In the genomic region with DNA sequence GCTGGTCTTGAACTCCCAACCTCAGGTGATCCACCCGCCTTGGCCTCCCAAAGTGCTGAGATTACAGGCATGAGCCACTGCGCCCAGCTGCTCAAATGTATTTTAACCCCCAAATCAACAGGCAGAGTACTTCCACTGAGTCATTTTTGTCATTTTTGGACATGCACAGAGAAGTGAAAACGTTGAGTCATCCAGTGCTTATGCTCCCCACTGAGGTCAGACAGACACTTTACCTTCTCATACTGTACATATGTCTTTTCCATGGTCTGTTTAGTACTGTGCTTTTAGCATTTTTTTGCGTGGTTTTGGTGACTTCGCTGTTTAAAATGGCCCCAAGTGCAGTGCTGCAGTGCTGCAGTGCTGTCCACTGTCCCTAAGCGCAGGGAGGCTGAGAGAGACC, we compare ENCODE assay signal across 8 cellular contexts.
DNase-seq lines count a peak whose midpoint lies in the region; ATAC-seq and TF ChIP-seq lines count a peak whose summit lies in the region.
"Not testable (repeated sequence)": the region's sequence is repeated elsewhere in the genome, so short reads cannot be mapped to it uniquely, and the experiment has no call there.

No MANE protein-coding gene starts in this region.

- H3K4me1 Mint-ChIP-seq in memory B cell: peaks cover 11% of the 10 kb centered on the region

- not testable (repeated sequence) for H3K27ac ChIP-seq in AG04450 (ENCODE audit: low read depth, low read length)

- not testable (repeated sequence) for H3K9me3 Mint-ChIP-seq in memory B cell

- H3K36me3 Mint-ChIP-seq in memory B cell: not testable (repeated sequence)

- ATAC-seq in GM18519 (IDR thresholded peaks at IDR 0.05; ENCODE audit: low FRiP score, unreplicated experiment): peak; percentile 86
- ATAC-seq in GM21390 (IDR thresholded peaks at IDR 0.05; ENCODE audit: unreplicated experiment): peak; percentile 84
- ATAC-seq in HG02884 (IDR thresholded peaks at IDR 0.05; ENCODE audit: unreplicated experiment): peak; percentile 89
- ATAC-seq in HG03521 (IDR thresholded peaks at IDR 0.05; ENCODE audit: unreplicated experiment): peak; percentile 88
- peak; percentile 15 for ATAC-seq in memory B cell (ENCODE audit: low read depth)

- H3K4me3 ChIP-seq in AG04450 (ENCODE audit: low read depth, low read length); adipocyte (ENCODE audit: low read length): not testable (repeated sequence)

- POLR2A ChIA-PET in AG04450 (lab: Yijun Ruan, JAX): not testable (repeated sequence)

- H3K27me3 ChIP-seq in AG04450 (ENCODE audit: control insufficient read depth, insufficient read depth, low read length); adipocyte (replicated peaks; ENCODE audit: control insufficient read depth, insufficient read depth, low read length): not testable (repeated sequence)

- H3K4me1 ChIP-seq in adipocyte (ENCODE audit: control insufficient read depth, insufficient read depth, low read length): not testable (repeated sequence)

- not testable (repeated sequence) for H3K9me3 ChIP-seq in AG04450 (ENCODE audit: control insufficient read depth, insufficient read depth, low read length); adipocyte (ENCODE audit: control insufficient read depth, low read length)

- DNase-seq in AG04450 (ENCODE audit: low read depth, low spot score) (peak; percentile 33), SIG-M5 treated with dmso at 0.1 percent for 504 hours (lab: John Stamatoyannopoulos, UW; ENCODE audit: unreplicated experiment) (peak; percentile 93), adipocyte (ENCODE audit: low read depth) (peak; percentile 19)
- DNase-seq in memory B cell (ENCODE audit: low spot score in 2 of 2): not testable (repeated sequence)

- CTCF ChIA-PET in AG04450 (lab: Charles Lee): not testable (repeated sequence)

- not testable (repeated sequence) for H3K36me3 ChIP-seq in adipocyte (ENCODE audit: control insufficient read depth, insufficient read depth, low read length, severe bottlenecking)

- not testable (repeated sequence) for H3K27ac Mint-ChIP-seq in memory B cell

- TF ChIP-seq CTCF in AG04450 (IDR thresholded peaks at IDR 0.05; ENCODE audit: low read depth, low read length): not testable (repeated sequence)

- H3K27me3 Mint-ChIP-seq in memory B cell: not testable (repeated sequence)

- not testable (repeated sequence) for H3K4me3 Mint-ChIP-seq in memory B cell

- not testable (repeated sequence) for H3K9ac ChIP-seq in adipocyte (ENCODE audit: low read length)

Comparison
In these comparisons a context has a peak if more than half of its experiments do, and no peak if none do; other contexts are left out.
1. ATAC-seq: peak in every context shown above with its lines; median percentile 89 in HG02884; 88 in HG03521; 86 in GM18519; 84 in GM21390; 15 in memory B cell.